In the genomic region with DNA sequence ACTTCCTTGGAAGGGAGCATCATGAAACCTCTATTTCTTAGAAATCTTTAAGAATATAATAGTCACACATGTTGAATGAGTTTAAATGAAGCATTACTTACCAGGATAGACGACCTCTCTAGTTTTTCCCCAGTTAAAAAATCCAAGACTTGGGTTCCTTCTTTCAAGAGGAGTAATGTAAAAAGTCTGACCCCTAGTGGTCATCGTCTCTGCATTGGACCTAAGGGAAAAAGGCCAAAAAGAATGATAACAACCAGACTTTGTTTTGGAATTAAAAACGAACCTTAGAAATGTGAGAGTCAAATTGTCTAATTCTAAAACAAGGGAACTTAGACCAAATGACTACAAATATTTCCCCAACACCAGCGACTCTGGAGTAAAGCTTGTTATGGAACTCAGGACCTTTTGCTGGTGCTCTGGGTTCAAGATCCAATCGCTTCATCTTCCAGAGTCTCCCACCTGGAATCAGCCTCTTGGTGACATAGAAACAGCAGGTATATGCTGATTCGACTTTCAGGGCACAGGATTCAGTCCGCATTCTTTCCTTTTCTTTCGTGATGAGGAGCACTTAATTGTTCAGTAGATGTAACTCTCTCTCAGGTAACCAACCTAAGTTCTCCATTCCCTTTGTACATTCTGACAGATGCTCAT, we compare ENCODE assay signal across 8 cellular contexts.
DNase-seq lines count a peak whose midpoint lies in the region; ATAC-seq and TF ChIP-seq lines count a peak whose summit lies in the region.

No MANE protein-coding gene starts in this region.

- H3K79me2 ChIP-seq in smooth muscle cell (ENCODE audit: low read depth), result no peaks in the 10 kb centered on the region

- no peaks in the 10 kb centered on the region for H3K27me3 ChIP-seq in smooth muscle cell (ENCODE audit: low read depth)

- peak; percentile 76 for TF ChIP-seq CTCF in activated CD8-positive, alpha-beta T cell treated with anti-CD3 and anti-CD28 coated beads for 36 hours (IDR thresholded peaks at IDR 0.05)
- TF ChIP-seq CTCF in smooth muscle cell (IDR thresholded peaks at IDR 0.05; ENCODE audit: borderline replicate concordance, insufficient read depth, poor library complexity, severe bottlenecking), result peak; percentile 77

- no peaks in the 10 kb centered on the region for H3K36me3 Mint-ChIP-seq in activated CD4-positive, alpha-beta T cell treated with anti-CD3 and anti-CD28 coated beads, Interleukin-2, amount 10 ng/mL, durations not matched to agents 7 days and 5 days (ENCODE audit: low read depth)
- H3K36me3 Mint-ChIP-seq in activated CD8-positive, alpha-beta T cell treated with anti-CD3 and anti-CD28 coated beads for 36 hours (ENCODE audit: low read depth), result no peaks in the 10 kb centered on the region

- H3K4me3 ChIP-seq in smooth muscle cell, result no peak overlapping the region

- CTCF ChIA-PET in activated CD4-positive, alpha-beta T cell treated with anti-CD3 and anti-CD28 coated beads, Interleukin-2, amount 10 ng/mL, durations not matched to agents 7 days and 5 days (lab: Charles Lee), result interaction anchor here (0.9 to 2.5 kb wide), 5 partner anchors 8 to 1238 kb away, joined by 3 to 13 read pairs (median 3); no protein-coding TSS in a partner anchor
- CTCF ChIA-PET in activated CD8-positive, alpha-beta T cell treated with anti-CD3 and anti-CD28 coated beads for 36 hours (lab: Charles Lee), result interaction anchor here (0.7 to 11.7 kb wide), 18 partner anchors 8 to 1219 kb away, joined by 3 to 346 read pairs (median 4); no protein-coding TSS in a partner anchor

- POLR2A ChIA-PET in activated CD4-positive, alpha-beta T cell treated with anti-CD3 and anti-CD28 coated beads, Interleukin-2, amount 10 ng/mL, durations not matched to agents 7 days and 5 days (lab: Charles Lee), result interaction anchor here (0.6 kb wide), 1 partner anchor 659 kb away, joined by 3 read pairs; no protein-coding TSS in a partner anchor
- POLR2A ChIA-PET in activated CD8-positive, alpha-beta T cell treated with anti-CD3 and anti-CD28 coated beads for 36 hours (lab: Charles Lee), result no interaction called here

- no peak overlapping the region for H3K4me3 Mint-ChIP-seq in activated CD4-positive, alpha-beta T cell treated with anti-CD3 and anti-CD28 coated beads, Interleukin-2, amount 10 ng/mL, durations not matched to agents 7 days and 5 days
- H3K4me3 Mint-ChIP-seq in activated CD8-positive, alpha-beta T cell treated with anti-CD3 and anti-CD28 coated beads for 36 hours, result no peak overlapping the region

- intact Hi-C loops in activated CD8-positive, alpha-beta T cell treated with anti-CD3 and anti-CD28 coated beads for 36 hours (cut with micrococcal nuclease), result loop anchor here (5.0 to 10.0 kb wide), 2 partner anchors 185 to 622 kb away; no protein-coding TSS in a partner anchor
- intact Hi-C loops in left cardiac atrium (cut with DNase I), result loop anchor here (5.0 to 10.0 kb wide), 5 partner anchors 190 to 905 kb away; partner anchors contain the start of gene LPP (in 1 of the 2)

- no peak overlapping the region for H3K4me2 ChIP-seq in smooth muscle cell

- H3K36me3 ChIP-seq in smooth muscle cell (ENCODE audit: low read depth), result no peaks in the 10 kb centered on the region

- H3K9ac ChIP-seq in smooth muscle cell (ENCODE audit: low read depth), result no peak overlapping the region

- H3K9me3 Mint-ChIP-seq in activated CD4-positive, alpha-beta T cell treated with anti-CD3 and anti-CD28 coated beads, Interleukin-2, amount 10 ng/mL, durations not matched to agents 7 days and 5 days, result no peaks in the 10 kb centered on the region
- H3K9me3 Mint-ChIP-seq in activated CD8-positive, alpha-beta T cell treated with anti-CD3 and anti-CD28 coated beads for 36 hours, result no peaks in the 10 kb centered on the region

- H3K27me3 Mint-ChIP-seq in activated CD4-positive, alpha-beta T cell treated with anti-CD3 and anti-CD28 coated beads, Interleukin-2, amount 10 ng/mL, durations not matched to agents 7 days and 5 days, result peaks cover 1% of the 10 kb centered on the region
- peaks cover 2% of the 10 kb centered on the region for H3K27me3 Mint-ChIP-seq in activated CD8-positive, alpha-beta T cell treated with anti-CD3 and anti-CD28 coated beads for 36 hours

- ATAC-seq in activated CD8-positive, alpha-beta T cell treated with anti-CD3 and anti-CD28 coated beads for 36 hours, result peak; percentile 38
- ATAC-seq in left cardiac atrium (peak; percentile 20 to 34), HG02678 (IDR thresholded peaks at IDR 0.05; ENCODE audit: unreplicated experiment) (no peak), HG02588 (IDR thresholded peaks at IDR 0.05; ENCODE audit: unreplicated experiment) (no peak)

- H4K20me1 ChIP-seq in smooth muscle cell (ENCODE audit: low read depth), result no peaks in the 10 kb centered on the region

- peaks cover 12% of the 10 kb centered on the region for H3K4me1 Mint-ChIP-seq in activated CD4-positive, alpha-beta T cell treated with anti-CD3 and anti-CD28 coated beads, Interleukin-2, amount 10 ng/mL, durations not matched to agents 7 days and 5 days
- H3K4me1 Mint-ChIP-seq in activated CD8-positive, alpha-beta T cell treated with anti-CD3 and anti-CD28 coated beads for 36 hours (ENCODE audit: low read depth), result peaks cover 25% of the 10 kb centered on the region

- peaks cover 4% of the 10 kb centered on the region for H3F3A ChIP-seq in smooth muscle cell (ENCODE audit: low read depth)

- H3K9me3 ChIP-seq in smooth muscle cell (replicated peaks; ENCODE audit: low read depth), result no peaks in the 10 kb centered on the region

- H3K27ac Mint-ChIP-seq in activated CD4-positive, alpha-beta T cell treated with anti-CD3 and anti-CD28 coated beads, Interleukin-2, amount 10 ng/mL, durations not matched to agents 7 days and 5 days, result no peak overlapping the region
- no peak overlapping the region for H3K27ac Mint-ChIP-seq in activated CD8-positive, alpha-beta T cell treated with anti-CD3 and anti-CD28 coated beads for 36 hours

- H3K4me1 ChIP-seq in smooth muscle cell (ENCODE audit: low read depth), result no peaks in the 10 kb centered on the region

- H3K27ac ChIP-seq in smooth muscle cell (ENCODE audit: low read depth), result no peak overlapping the region

- H2AFZ ChIP-seq in smooth muscle cell (ENCODE audit: low read depth), result no peak overlapping the region

- WGBS in smooth muscle cell (ENCODE audit: low lambda C conversion rate), result 29% methylated on average over 8 of the region's 8 CpGs

- DNase-seq in activated CD4-positive, alpha-beta T cell treated with anti-CD3 and anti-CD28 coated beads, Interleukin-2, amount 10 ng/mL, durations not matched to agents 7 days and 5 days, result peak; percentile 46
- DNase-seq in activated CD4-positive, alpha-beta T cell treated with anti-CD3 and anti-CD28 coated beads, Interleukin-2, amount 50 U/mL, for 4 hours, result no peak
- peak; percentile 15 for DNase-seq in NCI-H128 (lab: John Stamatoyannopoulos, UW; ENCODE audit: unreplicated experiment)
- DNase-seq in activated CD8-positive, alpha-beta T cell treated with anti-CD3 and anti-CD28 coated beads for 36 hours, result no peak
- DNase-seq in left cardiac atrium, result no peak
- DNase-seq in smooth muscle cell (lab: John Stamatoyannopoulos, UW; ENCODE audit: unreplicated experiment), result no peak

Comparison
In these comparisons a context has a peak if more than half of its experiments do, and no peak if none do; other contexts are left out.
1. DNase-seq: peak in activated CD4-positive, alpha-beta T cell treated with anti-CD3 and anti-CD28 coated beads, Interleukin-2, amount 10 ng/mL, durations not matched to agents 7 days and 5 days (single experiment) and NCI-H128 (single experiment); none in activated CD4-positive, alpha-beta T cell treated with anti-CD3 and anti-CD28 coated beads, Interleukin-2, amount 50 U/mL, for 4 hours (0 of 2), activated CD8-positive, alpha-beta T cell treated with anti-CD3 and anti-CD28 coated beads for 36 hours (single experiment), left cardiac atrium (single experiment) and smooth muscle cell (single experiment).
2. ATAC-seq: peak in activated CD8-positive, alpha-beta T cell treated with anti-CD3 and anti-CD28 coated beads for 36 hours (single experiment) and left cardiac atrium (2 of 2); none in HG02678 (single experiment) and HG02588 (single experiment).